Comparison of ENCODE assay signal across 1 cellular context in genomic region chr2:7845332-7845731, GRCh38.
A peak's percentile ranks its signal among the peaks of the same experiment; 100 is the strongest.
TF ChIP-seq lines count a peak whose summit lies in the region.

No MANE protein-coding gene starts in this region.

TF ChIP-seq in SK-N-SH, 30 proteins besides CTCF, POLR2A, EP300 and RAD21 (continued from another document):
- TF ChIP-seq REST (IDR thresholded peaks at IDR 0.05; ENCODE audit: low read depth, low read length): peak; percentile 90
- peak; percentile 55; the same call in 1 of the 2 replicates for TF ChIP-seq TEAD4 (IDR thresholded peaks at IDR 0.05; ENCODE audit: borderline replicate concordance, insufficient read depth)
- TF ChIP-seq NFIC (IDR thresholded peaks at IDR 0.05; ENCODE audit: borderline replicate concordance): peak; percentile 66; the same call in 1 of the 2 replicates
- no peak for TF ChIP-seq MAX (IDR thresholded peaks at IDR 0.05; ENCODE audit: low read depth)
